ENCODE assay signal across 28 cellular contexts in the genomic region with DNA sequence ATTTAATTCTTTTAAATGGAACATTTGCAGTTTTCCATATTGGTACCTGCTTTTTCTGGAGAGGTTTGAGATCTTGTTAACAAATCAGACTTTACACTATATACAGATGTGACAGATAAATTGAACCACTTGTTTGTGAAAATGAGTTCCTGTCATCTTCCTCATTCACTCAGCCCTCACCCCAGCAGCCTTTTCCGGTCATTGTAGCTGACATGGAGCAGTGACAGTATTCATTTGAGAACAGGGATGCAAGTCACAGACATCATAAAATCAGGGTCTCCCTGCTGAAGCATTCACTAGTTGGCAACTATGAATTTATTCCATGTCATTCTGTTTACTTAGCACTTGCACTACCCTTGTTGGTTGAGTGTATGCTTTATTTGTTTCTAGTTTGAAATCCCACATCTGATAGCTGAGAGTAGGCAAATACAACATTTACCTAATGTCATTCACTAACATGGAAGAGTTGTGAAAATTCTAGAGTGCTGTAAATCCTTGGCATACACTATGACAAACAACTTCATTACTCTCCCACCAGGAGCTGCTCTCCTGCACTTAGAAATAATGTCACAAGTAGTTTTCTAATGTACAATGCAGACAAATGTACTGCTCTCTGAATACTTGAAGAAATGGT.
"Had no signal": no experiment of that assay in that cellular context is flagged by ENCODE, and none has a peak within 500 bp of the region (broad histone marks: within the 10 kb centered on the region; RNA-seq: fewer than 3 reads in every experiment).

No MANE protein-coding gene starts in this region.

- H3K27me3 ChIP-seq: ascending aorta, cardiac muscle cell, dorsolateral prefrontal cortex, testis, transverse colon had no signal

- H3K27me3 Mint-ChIP-seq: activated naive CD4-positive, alpha-beta T cell treated with anti-CD3 and anti-CD28 coated beads, Interleukin-2, amount 10 ng/mL, durations not matched to agents 7 days and 5 days had no signal

- H3K27ac ChIP-seq: ascending aorta, cardiac muscle cell, coronary artery, left ventricle myocardium inferior, testis, transverse colon, WERI-Rb-1 had no signal

- H3K4me3 ChIP-seq: ascending aorta, cardiac muscle cell, coronary artery, dorsolateral prefrontal cortex, left ventricle myocardium inferior, lung, testis, transverse colon had no signal

- H3K36me3 ChIP-seq: ascending aorta, cardiac muscle cell, left ventricle myocardium inferior, transverse colon, WERI-Rb-1 had no signal

- H3K36me3 Mint-ChIP-seq: activated CD4-positive, alpha-beta memory T cell treated with anti-CD3 and anti-CD28 coated beads for 36 hours; activated naive CD4-positive, alpha-beta T cell treated with anti-CD3 and anti-CD28 coated beads, Interleukin-2, amount 10 ng/mL, durations not matched to agents 7 days and 5 days; activated naive CD8-positive, alpha-beta T cell treated with anti-CD3 and anti-CD28 coated beads, Interleukin-2, amount 10 ng/mL, durations not matched to agents 7 days and 5 days; brain; natural killer cell had no signal

- H3K27ac Mint-ChIP-seq: activated CD4-positive, alpha-beta memory T cell treated with anti-CD3 and anti-CD28 coated beads for 36 hours; activated CD4-positive, alpha-beta T cell treated with anti-CD3 and anti-CD28 coated beads, Interleukin-2, amount 10 ng/mL, durations not matched to agents 24 days and 14 days; activated naive CD4-positive, alpha-beta T cell treated with anti-CD3 and anti-CD28 coated beads, Interleukin-2, amount 10 ng/mL, durations not matched to agents 7 days and 5 days; activated naive CD8-positive, alpha-beta T cell treated with anti-CD3 and anti-CD28 coated beads, Interleukin-2, amount 10 ng/mL, durations not matched to agents 7 days and 5 days; activated T-cell treated with anti-CD3 and anti-CD28 coated beads, Interleukin-2, amount 50 U/mL, for 24 hours; brain; natural killer cell had no signal

- DNase-seq: activated CD4-positive, alpha-beta memory T cell treated with anti-CD3 and anti-CD28 coated beads for 36 hours; activated CD4-positive, alpha-beta T cell treated with anti-CD3 and anti-CD28 coated beads, Interleukin-2, amount 10 ng/mL, durations not matched to agents 24 days and 14 days; activated CD4-positive, CD25-positive, alpha-beta regulatory T cell treated with anti-CD3 and anti-CD28 coated beads, Interleukin-2, amount 50 U/mL, for 72 hours; activated CD8-positive, alpha-beta memory T cell treated with anti-CD3 and anti-CD28 coated beads, Interleukin-2, amount 50 U/mL, for 48 hours; activated gamma-delta T cell; activated naive CD4-positive, alpha-beta T cell treated with anti-CD3 and anti-CD28 coated beads, Interleukin-2, amount 10 ng/mL, durations not matched to agents 7 days and 5 days; activated naive CD8-positive, alpha-beta T cell treated with anti-CD3 and anti-CD28 coated beads, Interleukin-2, amount 10 ng/mL, durations not matched to agents 7 days and 5 days; activated T-cell treated with anti-CD3 and anti-CD28 coated beads, Interleukin-2, amount 50 U/mL, for 24 hours; cerebellar nuclear complex; dorsolateral prefrontal cortex; effector memory CD4-positive, alpha-beta T cell; left ventricle myocardium inferior; mesendoderm; natural killer cell; posterior cingulate gyrus; right cardiac atrium; stimulated activated CD4-positive, alpha-beta T cell treated with anti-CD3 and anti-CD28 coated beads, Interleukin-15, amount 100 ng/mL, for 24 hours; stimulated activated CD4-positive, alpha-beta T cell treated with anti-CD3 and anti-CD28 coated beads, Interleukin-2, amount 100 ng/mL, for 24 hours; stimulated activated naive CD4-positive, alpha-beta T cell; T-helper 9 cell; testis; transverse colon; WERI-Rb-1 had no signal

- H3K4me1 ChIP-seq: ascending aorta, left ventricle myocardium inferior, testis, transverse colon had no signal

- H3K4me1 Mint-ChIP-seq: activated CD4-positive, alpha-beta T cell treated with anti-CD3 and anti-CD28 coated beads, Interleukin-2, amount 10 ng/mL, durations not matched to agents 24 days and 14 days; activated naive CD4-positive, alpha-beta T cell treated with anti-CD3 and anti-CD28 coated beads, Interleukin-2, amount 10 ng/mL, durations not matched to agents 7 days and 5 days; activated naive CD8-positive, alpha-beta T cell treated with anti-CD3 and anti-CD28 coated beads, Interleukin-2, amount 10 ng/mL, durations not matched to agents 7 days and 5 days; natural killer cell had no signal

- H3K4me3 Mint-ChIP-seq: activated CD4-positive, alpha-beta memory T cell treated with anti-CD3 and anti-CD28 coated beads for 36 hours; activated CD4-positive, alpha-beta T cell treated with anti-CD3 and anti-CD28 coated beads, Interleukin-2, amount 10 ng/mL, durations not matched to agents 24 days and 14 days; activated naive CD4-positive, alpha-beta T cell treated with anti-CD3 and anti-CD28 coated beads, Interleukin-2, amount 10 ng/mL, durations not matched to agents 7 days and 5 days; activated naive CD8-positive, alpha-beta T cell treated with anti-CD3 and anti-CD28 coated beads, Interleukin-2, amount 10 ng/mL, durations not matched to agents 7 days and 5 days; activated T-cell treated with anti-CD3 and anti-CD28 coated beads, Interleukin-2, amount 50 U/mL, for 24 hours; brain; natural killer cell had no signal

- H3K9me3 Mint-ChIP-seq: activated CD4-positive, alpha-beta memory T cell treated with anti-CD3 and anti-CD28 coated beads for 36 hours; activated CD4-positive, alpha-beta T cell treated with anti-CD3 and anti-CD28 coated beads, Interleukin-2, amount 10 ng/mL, durations not matched to agents 24 days and 14 days; activated naive CD4-positive, alpha-beta T cell treated with anti-CD3 and anti-CD28 coated beads, Interleukin-2, amount 10 ng/mL, durations not matched to agents 7 days and 5 days; activated naive CD8-positive, alpha-beta T cell treated with anti-CD3 and anti-CD28 coated beads, Interleukin-2, amount 10 ng/mL, durations not matched to agents 7 days and 5 days; activated T-cell treated with anti-CD3 and anti-CD28 coated beads, Interleukin-2, amount 50 U/mL, for 24 hours; brain had no signal

- ATAC-seq: natural killer cell, right cardiac atrium had no signal

- H3K9me3 ChIP-seq: ascending aorta, left ventricle myocardium inferior, testis, transverse colon had no signal
